Comparison of ENCODE assay signal across 1 cellular context in genomic region chr19:10431254-10431942, GRCh38.
A peak's percentile ranks its signal among the peaks of the same experiment; 100 is the strongest.
TF ChIP-seq lines count a peak whose summit lies in the region.

No MANE protein-coding gene starts in this region.

TF ChIP-seq in H1, 55 proteins besides CTCF, POLR2A, EP300 and RAD21:
- no peak for TF ChIP-seq CHD7 (IDR thresholded peaks at IDR 0.05; ENCODE audit: insufficient replicate concordance, low read length)
- TF ChIP-seq BACH1 (IDR thresholded peaks at IDR 0.05; ENCODE audit: low read length), result no peak
- 0 out of 4 replicates have a peak, but pooled peaks of 1 of the 2 experiments have one; percentile 51 for TF ChIP-seq SIN3A (conservative IDR thresholded peaks at IDR 0.05 in 1 of 2, IDR thresholded peaks at IDR 0.05 in 1 of 2; ENCODE audit: low read depth in 1 of 2, low read length in 2 of 2)
- no peak for TF ChIP-seq SP4 (IDR thresholded peaks at IDR 0.05; ENCODE audit: low read length)
- no peak for TF ChIP-seq RXRA (IDR thresholded peaks at IDR 0.05; ENCODE audit: insufficient read depth, low read depth, low read length)
- TF ChIP-seq KDM1A (IDR thresholded peaks at IDR 0.05; ENCODE audit: borderline replicate concordance, low read length), result peak; percentile 98
- TF ChIP-seq HDAC2 (IDR thresholded peaks at IDR 0.05; ENCODE audit: borderline replicate concordance in 1 of 2, low read depth in 2 of 2, low read length in 2 of 2), result peak in 1 of 2 experiments; percentile 56; a peak in 1 of 4 replicates
- no peak for TF ChIP-seq CBX8 (IDR thresholded peaks at IDR 0.05; ENCODE audit: borderline replicate concordance, low read depth, low read length)
- TF ChIP-seq SRF (IDR thresholded peaks at IDR 0.05; ENCODE audit: low read depth, low read length), result no peak
- no peak for TF ChIP-seq CBX5 (IDR thresholded peaks at IDR 0.05; ENCODE audit: low read depth, low read length)
- TF ChIP-seq POLR2AphosphoS5 (IDR thresholded peaks at IDR 0.05; ENCODE audit: low read depth, low read length), result no peak
- no peak for TF ChIP-seq RFX5 (IDR thresholded peaks at IDR 0.05; ENCODE audit: borderline replicate concordance, low read depth, low read length)
- TF ChIP-seq, protein P1, sequence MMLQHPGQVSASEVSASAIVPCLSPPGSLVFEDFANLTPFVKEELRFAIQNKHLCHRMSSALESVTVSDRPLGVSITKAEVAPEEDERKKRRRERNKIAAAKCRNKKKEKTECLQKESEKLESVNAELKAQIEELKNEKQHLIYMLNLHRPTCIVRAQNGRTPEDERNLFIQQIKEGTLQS (IDR thresholded peaks at IDR 0.05; ENCODE audit: insufficient read depth, low read depth, low read length), result no peak
- TF ChIP-seq TBP (IDR thresholded peaks at IDR 0.05; ENCODE audit: low read depth, low read length), result no peak
- no peak for TF ChIP-seq ZNF274 (IDR thresholded peaks at IDR 0.05; ENCODE audit: borderline replicate concordance, extremely low read depth, low read length)
- TF ChIP-seq SAP30 (IDR thresholded peaks at IDR 0.05; ENCODE audit: insufficient read depth, insufficient replicate concordance, low read length), result no peak
- no peak for TF ChIP-seq JUN (IDR thresholded peaks at IDR 0.05; ENCODE audit: low read depth, low read length)
- no peak for TF ChIP-seq SP1 (IDR thresholded peaks at IDR 0.05; ENCODE audit: low read depth, low read length)
- no peak for TF ChIP-seq HDAC6 (IDR thresholded peaks at IDR 0.05; ENCODE audit: low read depth, low read length)
- TF ChIP-seq, protein P2, sequence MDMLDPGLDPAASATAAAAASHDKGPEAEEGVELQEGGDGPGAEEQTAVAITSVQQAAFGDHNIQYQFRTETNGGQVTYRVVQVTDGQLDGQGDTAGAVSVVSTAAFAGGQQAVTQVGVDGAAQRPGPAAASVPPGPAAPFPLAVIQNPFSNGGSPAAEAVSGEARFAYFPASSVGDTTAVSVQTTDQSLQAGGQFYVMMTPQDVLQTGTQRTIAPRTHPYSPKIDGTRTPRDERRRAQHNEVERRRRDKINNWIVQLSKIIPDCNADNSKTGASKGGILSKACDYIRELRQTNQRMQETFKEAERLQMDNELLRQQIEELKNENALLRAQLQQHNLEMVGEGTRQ (IDR thresholded peaks at IDR 0.05; ENCODE audit: low read length), result no peak
- TF ChIP-seq TCF12 (IDR thresholded peaks at IDR 0.05; ENCODE audit: low read depth, low read length), result no peak
- no peak for TF ChIP-seq GTF2F1 (IDR thresholded peaks at IDR 0.05; ENCODE audit: borderline replicate concordance, low read depth, low read length)
- TF ChIP-seq YY1 (IDR thresholded peaks at IDR 0.05; ENCODE audit: low read depth, low read length), result no peak
- no peak for TF ChIP-seq TAF7 (optimal IDR thresholded peaks at IDR 0.05; ENCODE audit: borderline replicate concordance, low read depth, low read length)
- TF ChIP-seq EZH2 (IDR thresholded peaks at IDR 0.05; ENCODE audit: low read depth, low read length, severe bottlenecking), result peak; percentile 26
- TF ChIP-seq CTBP2 (IDR thresholded peaks at IDR 0.05; ENCODE audit: borderline replicate concordance, insufficient read depth, insufficient read length, low read length), result no peak
- TF ChIP-seq, protein P3, sequence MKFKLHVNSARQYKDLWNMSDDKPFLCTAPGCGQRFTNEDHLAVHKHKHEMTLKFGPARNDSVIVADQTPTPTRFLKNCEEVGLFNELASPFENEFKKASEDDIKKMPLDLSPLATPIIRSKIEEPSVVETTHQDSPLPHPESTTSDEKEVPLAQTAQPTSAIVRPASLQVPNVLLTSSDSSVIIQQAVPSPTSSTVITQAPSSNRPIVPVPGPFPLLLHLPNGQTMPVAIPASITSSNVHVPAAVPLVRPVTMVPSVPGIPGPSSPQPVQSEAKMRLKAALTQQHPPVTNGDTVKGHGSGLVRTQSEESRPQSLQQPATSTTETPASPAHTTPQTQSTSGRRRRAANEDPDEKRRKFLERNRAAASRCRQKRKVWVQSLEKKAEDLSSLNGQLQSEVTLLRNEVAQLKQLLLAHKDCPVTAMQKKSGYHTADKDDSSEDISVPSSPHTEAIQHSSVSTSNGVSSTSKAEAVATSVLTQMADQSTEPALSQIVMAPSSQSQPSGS (IDR thresholded peaks at IDR 0.05; ENCODE audit: low read length), result no peak
- no peak for TF ChIP-seq FOSL1 (IDR thresholded peaks at IDR 0.05; ENCODE audit: insufficient read depth, low read depth, low read length)
- TF ChIP-seq SUZ12 (IDR thresholded peaks at IDR 0.05; ENCODE audit: low read length), result no peak; the same call in 1 of the 2 replicates
- TF ChIP-seq KDM5A (IDR thresholded peaks at IDR 0.05; ENCODE audit: low read length), result no peak
- no peak for TF ChIP-seq KDM4A (IDR thresholded peaks at IDR 0.05; ENCODE audit: low read depth, low read length, severe bottlenecking)
- no peak for TF ChIP-seq CREB1 (IDR thresholded peaks at IDR 0.05)
TF ChIP-seq in H1: peak in this region for 4.
